Comparison of ENCODE assay signal across 8 cellular contexts in genomic region chr4:54234497-54235205, GRCh38. TPM values are rescaled to one million over a fixed set of nuclear protein-coding genes. Genes with fewer than 3 reads are reported as not detected.
DNase-seq lines count a peak whose midpoint lies in the region; ATAC-seq and TF ChIP-seq lines count a peak whose summit lies in the region.
"Had no signal": no experiment of that assay in that cellular context is flagged by ENCODE, and none has a peak within 500 bp of the region (broad histone marks: within the 10 kb centered on the region; RNA-seq: fewer than 3 reads in every experiment).

No MANE protein-coding gene starts in this region.

- no peak for TF ChIP-seq POLR2A in gastroesophageal sphincter (IDR thresholded peaks at IDR 0.05)
- no peak for TF ChIP-seq POLR2A in lower leg skin (IDR thresholded peaks at IDR 0.05)

- H3K4me1 ChIP-seq in HEK293 (ENCODE audit: control insufficient read depth, insufficient read depth, low read length) = 0 out of 2 replicates have a peak, but pooled peaks cover 2% of the 10 kb centered on the region
- peaks cover 0 to 50% (median 19%) of the 10 kb centered on the region in 3 donors for H3K4me1 ChIP-seq in gastroesophageal sphincter

- 17 to 21% methylated on average over 7 to 9 of the region's 10 CpGs for WGBS in gastroesophageal sphincter (ENCODE audit: low coverage in 1 of 2), 2 donors
- 14 to 15% methylated on average over 10 of the region's 10 CpGs for WGBS in lower leg skin, 2 donors

- DNase-seq in SK-MEL-5 (ENCODE audit: low read depth, low spot score) = peak; percentile 15
- DNase-seq in foreskin fibroblast = peak in 1 of 2 donors; percentile 28
- no peak for DNase-seq in lower leg skin (ENCODE audit: low spot score in 2 of 2)
- no peak for DNase-seq in stimulated activated CD4-positive, alpha-beta T cell treated with anti-CD3 and anti-CD28 coated beads, Interleukin-4, amount 100 ng/mL, for 4 hours

- H3K27ac ChIP-seq in HEK293 (ENCODE audit: extremely low read depth, low read depth, low read length) (no peak overlapping the region), skin epidermis (peak overlapping the region in 4 of 21 experiments; percentile 13 to 76 (median 68)), gastroesophageal sphincter (peak overlapping the region in 1 of 4 donors; percentile 82)
- H3K27ac ChIP-seq: HL-60 had no signal

- peaks cover 85% of the 10 kb centered on the region for H3K27me3 ChIP-seq in gastroesophageal sphincter

- in situ Hi-C loops in SK-MEL-5 (cut with HindIII; ENCODE audit: low pct_unique_long_range_greater_than_20kb, low sequenced_read_pairs) = no loop called here

- TF ChIP-seq EP300 in gastroesophageal sphincter (IDR thresholded peaks at IDR 0.05) = no peak

- H3K9me3 ChIP-seq in HEK293 (ENCODE audit: control insufficient read depth, insufficient read depth, low read depth, low read length) (no peaks in the 10 kb centered on the region), gastroesophageal sphincter (no peaks in the 10 kb centered on the region)

- ATAC-seq in gastroesophageal sphincter = no peak

- H3K4me3 ChIP-seq in HEK293 (ENCODE audit: low read depth, low read length) = no peak overlapping the region; the same call in 1 of the 2 replicates
- H3K4me3 ChIP-seq in foreskin fibroblast (ENCODE audit: low read depth in 1 of 2, low read length in 2 of 2) = peak overlapping the region; percentile 82 to 93
- peak overlapping the region in 5 of 7 experiments; percentile 7 to 51 (median 30) for H3K4me3 ChIP-seq in skin epidermis
- peak overlapping the region in 1 of 2 donors; percentile 60 for H3K4me3 ChIP-seq in gastroesophageal sphincter
- H3K4me3 ChIP-seq in lower leg skin (ENCODE audit: low read depth, poor library complexity, severe bottlenecking) = no peak overlapping the region

- H3K36me3 ChIP-seq in HEK293 (ENCODE audit: control insufficient read depth in 2 of 2, insufficient read depth in 1 of 2, low read length in 2 of 2) = no peaks in the 10 kb centered on the region
- H3K36me3 ChIP-seq in gastroesophageal sphincter = no peaks in the 10 kb centered on the region

- POLR2A ChIA-PET in HEK293 (lab: Yijun Ruan, JAX) = interaction anchor here (1.5 kb wide), 1 partner anchor 1215 kb away, joined by 4 read pairs; no protein-coding TSS in a partner anchor

- CTCF ChIA-PET in HEK293 (lab: Yijun Ruan, JAX) = interaction anchor here (0.6 to 3.3 kb wide), 44 partner anchors 16 to 1251 kb away, joined by 3 to 45 read pairs (median 4); no protein-coding TSS in a partner anchor

- no peak for TF ChIP-seq CTCF in HEK293 (tag by site-specific recombination; IDR thresholded peaks at IDR 0.05)
- TF ChIP-seq CTCF in foreskin fibroblast (IDR thresholded peaks at IDR 0.05; ENCODE audit: low read depth, low read length) = peak; percentile 15
- no peak for TF ChIP-seq CTCF in gastroesophageal sphincter (IDR thresholded peaks at IDR 0.05)
- TF ChIP-seq CTCF in lower leg skin (IDR thresholded peaks at IDR 0.05) = no peak

- intact Hi-C loops in lower leg skin (cut with DNase I; ENCODE audit: low total_unique reads) = no loop called here

TF ChIP-seq in HEK293, 187 proteins besides CTCF, POLR2A, EP300 and RAD21:
- TF ChIP-seq SETDB1 (IDR thresholded peaks at IDR 0.05; ENCODE audit: insufficient read length, low read length) (peak; percentile 11), ZNF23 (tag by site-specific recombination; IDR thresholded peaks at IDR 0.05; ENCODE audit: borderline replicate concordance) (no peak), ZNF138 (tag by site-specific recombination; IDR thresholded peaks at IDR 0.05; ENCODE audit: borderline replicate concordance) (no peak), ZNF335 (tag by site-specific recombination; conservative IDR thresholded peaks at IDR 0.05) (peak; percentile 58), ZNF768 (tag by site-specific recombination; IDR thresholded peaks at IDR 0.05) (no peak), ZNF16 (tag by site-specific recombination; IDR thresholded peaks at IDR 0.05; ENCODE audit: low read depth) (no peak), ZBTB21 (tag by site-specific recombination; IDR thresholded peaks at IDR 0.05) (no peak), GLIS1 (tag by site-specific recombination; IDR thresholded peaks at IDR 0.05) (peak; percentile 31; the same call in 1 of the 2 replicates), ZNF114 (tag by site-specific recombination; IDR thresholded peaks at IDR 0.05) (no peak), MZF1 (tag by site-specific recombination; IDR thresholded peaks at IDR 0.05; ENCODE audit: borderline replicate concordance) (no peak)

RNA-seq across cellular contexts. Expression of gene PDGFRA, which starts 5.6 kb away (rescaled TPM):
- 0.96 and 1.3 TPM in 2 replicates for total RNA-seq in SK-MEL-5 (2014; rRNA removed; shearing (Covaris generic))
- 1.4 and 4.3 TPM in 2 replicates for polyA plus RNA-seq in SK-MEL-5 (2015; cell fraction: cytosol; rRNA removed)
- 0.51 and 1.1 TPM in 2 replicates for polyA plus RNA-seq in SK-MEL-5 (2015; cell fraction: nucleus; rRNA removed)
- 100 to 1,000 TPM in 3 of 4 donors, 10 to 100 TPM in 1; 92.2 to 164 (median 130) TPM for total RNA-seq in gastroesophageal sphincter
- 10 to 100 TPM; 14.9 to 44.4 (median 22.3) TPM for total RNA-seq in lower leg skin

Comparison
In these comparisons a context has a peak if more than half of its experiments do, and no peak if none do; other contexts are left out.
1. H3K4me3 ChIP-seq: peak in foreskin fibroblast (2 of 2) and skin epidermis (5 of 7); none in HEK293 (single experiment) and lower leg skin (single experiment).